17 cellular contexts compared by ENCODE assay signal in the genomic region with DNA sequence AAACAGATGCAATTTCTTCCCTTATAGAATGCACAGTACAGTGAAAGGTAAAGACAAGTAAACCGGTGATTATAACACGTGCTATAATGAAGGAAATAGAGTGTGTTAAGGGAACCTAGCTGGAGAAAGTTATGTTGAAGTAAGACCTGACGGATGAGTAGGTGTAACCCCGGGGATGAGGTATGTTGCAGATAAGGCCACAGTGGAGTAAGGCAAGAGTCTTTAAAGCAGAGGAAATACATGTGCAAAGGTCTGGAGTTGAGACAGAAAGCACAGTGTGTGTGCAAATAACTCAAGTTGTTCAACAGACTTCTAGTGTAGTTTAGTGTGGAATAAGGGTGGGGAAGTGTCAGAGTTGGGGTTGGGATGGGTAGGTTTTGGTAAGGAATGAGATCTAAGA. TPM values are rescaled to one million over a fixed set of nuclear protein-coding genes. Genes with fewer than 3 reads are reported as not detected.
DNase-seq lines count a peak whose midpoint lies in the region; ATAC-seq and TF ChIP-seq lines count a peak whose summit lies in the region.
"Had no signal": no experiment of that assay in that cellular context is flagged by ENCODE, and none has a peak within 500 bp of the region (broad histone marks: within the 10 kb centered on the region; RNA-seq: fewer than 3 reads in every experiment).

No MANE protein-coding gene starts in this region.

- H2BK120ac ChIP-seq in H9 (ENCODE audit: low read depth, low read length, poor library complexity, severe bottlenecking): no peak overlapping the region

- no peak overlapping the region for H3T11ph ChIP-seq in H9 (ENCODE audit: low read length)

- no peak overlapping the region for H3K27ac ChIP-seq in CD4-positive, CD25-positive, alpha-beta regulatory T cell (ENCODE audit: insufficient read depth, low read length, poor library complexity, severe bottlenecking)
- no peak overlapping the region for H3K27ac ChIP-seq in H9 (ENCODE audit: insufficient read length, low read depth, low read length)
- no peak overlapping the region for H3K27ac ChIP-seq in naive thymus-derived CD4-positive, alpha-beta T cell (ENCODE audit: low read depth, low read length)
- H3K27ac ChIP-seq: GM23248, KMS-11 had no signal

- no peak overlapping the region for H3K56ac ChIP-seq in H9 (ENCODE audit: insufficient read length, low read depth, low read length)

- no CpG with 5 or more reads among the region's 4 CpGs for WGBS in H9 (ENCODE audit: extremely low coverage, insufficient read length, low lambda C conversion rate)

- POLR2A ChIA-PET in WTC11 (lab: Charles Lee): no interaction called here
- POLR2A ChIA-PET in naive thymus-derived CD4-positive, alpha-beta T cell (lab: Charles Lee): no interaction called here

- peak overlapping the region; percentile 0 to 27 (median 17) for H3K27ac Mint-ChIP-seq in CD4-positive, CD25-positive, alpha-beta regulatory T cell
- peak overlapping the region in 1 of 3 experiments; percentile 5; a peak in 2 of 7 replicates for H3K27ac Mint-ChIP-seq in H9
- peak overlapping the region; percentile 4; the same call in 1 of the 2 replicates for H3K27ac Mint-ChIP-seq in WTC11
- H3K27ac Mint-ChIP-seq in naive thymus-derived CD4-positive, alpha-beta T cell: peak overlapping the region in 4 of 9 donors; percentile 13 to 56 (median 43)
- H3K27ac Mint-ChIP-seq: CD8-positive, alpha-beta T cell had no signal

- H3K9ac ChIP-seq in H9 (ENCODE audit: extremely low read depth, insufficient read length, low read length): peak overlapping the region; percentile 4
- H3K9ac ChIP-seq: GM23248, KMS-11 had no signal

- H3K4me3 ChIP-seq in CD4-positive, CD25-positive, alpha-beta regulatory T cell (ENCODE audit: low read depth, low read length): no peak overlapping the region
- no peak overlapping the region for H3K4me3 ChIP-seq in naive thymus-derived CD4-positive, alpha-beta T cell (ENCODE audit: low read length)
- H3K4me3 ChIP-seq in MG63: no peak overlapping the region
- H3K4me3 ChIP-seq: GM23248 had no signal

- H3K79me1 ChIP-seq in H9 (ENCODE audit: insufficient read depth, low read depth, low read length, poor library complexity, severe bottlenecking): peaks cover 10% of the 10 kb centered on the region

- H3K4ac ChIP-seq in H9 (ENCODE audit: low read depth, low read length): no peak overlapping the region

- H3K79me2 ChIP-seq in H9 (ENCODE audit: insufficient read depth, low read length): peaks cover 7% of the 10 kb centered on the region; the same call in 1 of the 2 replicates

- H2AFZ ChIP-seq in H9 (ENCODE audit: low read length): no peak overlapping the region
- H2AFZ ChIP-seq: GM23248 had no signal

- H3K4me3 Mint-ChIP-seq in CD4-positive, CD25-positive, alpha-beta regulatory T cell: peak overlapping the region; percentile 44 to 79 (median 54)
- H3K4me3 Mint-ChIP-seq in H9 (no peak overlapping the region), WTC11 (no peak overlapping the region)
- H3K4me3 Mint-ChIP-seq in naive thymus-derived CD4-positive, alpha-beta T cell: peak overlapping the region in 6 of 10 donors; percentile 0 to 37 (median 14)
- H3K4me3 Mint-ChIP-seq: B cell; CD8-positive, alpha-beta T cell had no signal

- no peak overlapping the region for H4K5ac ChIP-seq in H9 (ENCODE audit: insufficient read length, low read depth, low read length)

- peaks cover 1% of the 10 kb centered on the region for H3K36me3 ChIP-seq in CD4-positive, CD25-positive, alpha-beta regulatory T cell (ENCODE audit: control insufficient read depth, insufficient read depth, low read length)
- no peaks in the 10 kb centered on the region for H3K36me3 ChIP-seq in naive thymus-derived CD4-positive, alpha-beta T cell (ENCODE audit: control insufficient read depth in 2 of 3, insufficient read depth in 3 of 3, low read length in 3 of 3)
- no peaks in the 10 kb centered on the region for H3K36me3 ChIP-seq in MG63

- no peak overlapping the region for H3K23ac ChIP-seq in H9 (ENCODE audit: insufficient read length, low read depth, low read length)

- H3K18ac ChIP-seq in H9 (ENCODE audit: insufficient read length, low read depth, low read length): no peak overlapping the region

- H3K9me3 ChIP-seq in CD4-positive, CD25-positive, alpha-beta regulatory T cell (ENCODE audit: control insufficient read depth in 2 of 2, low read length in 2 of 2): no peaks in the 10 kb centered on the region
- no peaks in the 10 kb centered on the region for H3K9me3 ChIP-seq in H9 (ENCODE audit: control insufficient read depth, low read depth, low read length)
- H3K9me3 ChIP-seq in naive thymus-derived CD4-positive, alpha-beta T cell (ENCODE audit: control insufficient read depth in 2 of 3, low read length in 3 of 3): no peaks in the 10 kb centered on the region
- no peaks in the 10 kb centered on the region for H3K9me3 ChIP-seq in MG63

- H3K4me1 ChIP-seq in CD4-positive, CD25-positive, alpha-beta regulatory T cell (ENCODE audit: control insufficient read depth, insufficient read depth, low read length, poor library complexity, severe bottlenecking): peaks cover 20% of the 10 kb centered on the region
- H3K4me1 ChIP-seq in H9 (ENCODE audit: insufficient read depth, low read length): no peaks in the 10 kb centered on the region
- H3K4me1 ChIP-seq in naive thymus-derived CD4-positive, alpha-beta T cell (ENCODE audit: control insufficient read depth in 2 of 2, insufficient read depth in 2 of 2, low read length in 2 of 2): peaks cover 7 to 23% of the 10 kb centered on the region in 2 donors

- H4K8ac ChIP-seq in H9 (replicated peaks; ENCODE audit: insufficient read length, low read depth, low read length): no peak overlapping the region

- H3K9me3 Mint-ChIP-seq in CD4-positive, CD25-positive, alpha-beta regulatory T cell: no peaks in the 10 kb centered on the region
- H3K9me3 Mint-ChIP-seq in H9: no peaks in the 10 kb centered on the region
- H3K9me3 Mint-ChIP-seq in WTC11: no peaks in the 10 kb centered on the region
- H3K9me3 Mint-ChIP-seq in naive thymus-derived CD4-positive, alpha-beta T cell: peaks cover 0 to 2% (median 0%) of the 10 kb centered on the region in 11 donors
- H3K9me3 Mint-ChIP-seq: CD8-positive, alpha-beta T cell had no signal

- no peak overlapping the region for H2BK5ac ChIP-seq in H9 (ENCODE audit: insufficient read length, low read length)

- no peaks in the 10 kb centered on the region for H4K20me1 ChIP-seq in H9 (ENCODE audit: control insufficient read depth, insufficient read depth, insufficient read length)

- TF ChIP-seq CTCF in H9 (conservative IDR thresholded peaks at IDR 0.05): no peak
- TF ChIP-seq CTCF in WTC11 (IDR thresholded peaks at IDR 0.05): no peak

- no peak overlapping the region for H2AK5ac ChIP-seq in H9 (ENCODE audit: insufficient read length, low read length)

- no peak overlapping the region for H2BK15ac ChIP-seq in H9 (ENCODE audit: low read depth, low read length)

- H4K91ac ChIP-seq in H9 (ENCODE audit: insufficient read length, low read depth, low read length): no peak overlapping the region

- no peak for ATAC-seq in CD4-positive, CD25-positive, alpha-beta regulatory T cell (ENCODE audit: low read depth in 2 of 2)
- no peak for ATAC-seq in WTC11
- ATAC-seq in naive thymus-derived CD4-positive, alpha-beta T cell: no peak
- ATAC-seq: CD8-positive, alpha-beta T cell had no signal

- peaks cover 9% of the 10 kb centered on the region for H3K36me3 Mint-ChIP-seq in CD4-positive, CD25-positive, alpha-beta regulatory T cell
- H3K36me3 Mint-ChIP-seq in H9 (ENCODE audit: insufficient read depth in 1 of 3, low read depth in 3 of 3) (peaks cover 0 to 6% (median 0%) of the 10 kb centered on the region in 3 experiments; a peak in 2 of 7 replicates), WTC11 (no peaks in the 10 kb centered on the region)
- H3K36me3 Mint-ChIP-seq in naive thymus-derived CD4-positive, alpha-beta T cell: peaks cover 0 to 8% (median 7%) of the 10 kb centered on the region in 5 donors

- no peaks in the 10 kb centered on the region for H3K27me3 Mint-ChIP-seq in CD4-positive, CD25-positive, alpha-beta regulatory T cell
- H3K27me3 Mint-ChIP-seq in H9 (ENCODE audit: low read depth) (no peaks in the 10 kb centered on the region), WTC11 (ENCODE audit: low read depth) (no peaks in the 10 kb centered on the region)
- no peaks in the 10 kb centered on the region for H3K27me3 Mint-ChIP-seq in naive thymus-derived CD4-positive, alpha-beta T cell
- H3K27me3 Mint-ChIP-seq: B cell had no signal

- no peak overlapping the region for H2BK12ac ChIP-seq in H9 (ENCODE audit: insufficient read length, low read depth, low read length)

- no peak overlapping the region for H3K14ac ChIP-seq in H9 (ENCODE audit: insufficient read depth, low read length)

- H3K27me3 ChIP-seq in CD4-positive, CD25-positive, alpha-beta regulatory T cell (ENCODE audit: control insufficient read depth, insufficient read depth, low read length): no peaks in the 10 kb centered on the region
- no peaks in the 10 kb centered on the region for H3K27me3 ChIP-seq in H9 (ENCODE audit: insufficient read depth, low read length)
- H3K27me3 ChIP-seq in naive thymus-derived CD4-positive, alpha-beta T cell (ENCODE audit: control insufficient read depth in 2 of 2, insufficient read depth in 2 of 2, low read length in 2 of 2): no peaks in the 10 kb centered on the region
- H3K27me3 ChIP-seq in MG63: no peaks in the 10 kb centered on the region

- no peak for DNase-seq in CD4-positive, CD25-positive, alpha-beta regulatory T cell
- DNase-seq in H9 (no peak), WTC11 (ENCODE audit: low spot score) (no peak), MG63 (no peak), NCI-H748 treated with DMSO at 0.1 percent for 48 hours (lab: John Stamatoyannopoulos, UW) (no peak), globus pallidus (ENCODE audit: low spot score) (no peak)
- DNase-seq in naive thymus-derived CD4-positive, alpha-beta T cell: no peak
- DNase-seq: ACHN; CD8-positive, alpha-beta T cell; DMS79 treated with DMSO at 0.1 percent for 48 hours; GDM1; GM23248; NCI-H1417; NCI-H1930; NCI-H2171 treated with DMSO at 0.1 percent for 48 hours had no signal

- H3K4me2 ChIP-seq in H9 (ENCODE audit: insufficient read depth, insufficient read length, low read length): no peak overlapping the region
- H3K4me2 ChIP-seq: KMS-11 had no signal

- CTCF ChIA-PET in WTC11 (lab: Charles Lee): no interaction called here
- CTCF ChIA-PET in naive thymus-derived CD4-positive, alpha-beta T cell (lab: Charles Lee): no interaction called here

- no peak overlapping the region for H2BK20ac ChIP-seq in H9 (ENCODE audit: low read depth, low read length, poor library complexity, severe bottlenecking)

- peaks cover 21 to 43% (median 24%) of the 10 kb centered on the region in 4 donors for H3K4me1 Mint-ChIP-seq in CD4-positive, CD25-positive, alpha-beta regulatory T cell
- H3K4me1 Mint-ChIP-seq in H9 (no peaks in the 10 kb centered on the region; a peak in 1 of 4 replicates), WTC11 (0 out of 2 replicates have a peak, but pooled peaks cover 2% of the 10 kb centered on the region)
- peaks cover 9 to 41% (median 33%) of the 10 kb centered on the region in 7 donors for H3K4me1 Mint-ChIP-seq in naive thymus-derived CD4-positive, alpha-beta T cell

- peaks cover 9% of the 10 kb centered on the region for H3K23me2 ChIP-seq in H9 (ENCODE audit: insufficient read length, low read depth, low read length, poor library complexity, severe bottlenecking)

- intact Hi-C loops in naive thymus-derived CD4-positive, alpha-beta T cell (cut with micrococcal nuclease): loop anchor here in 1 of 2 donors (10.0 kb wide), 1 partner anchor 618 kb away; no protein-coding TSS in a partner anchor

RNA-seq across cellular contexts. Expression of a gene that starts 2.9 kb away (rescaled TPM):
- total RNA-seq in CD4-positive, CD25-positive, alpha-beta regulatory T cell: 10.0 TPM
- 1 to 10 TPM; 3.4 to 6.3 (median 4.8) TPM for polyA plus RNA-seq in CD4-positive, CD25-positive, alpha-beta regulatory T cell
- total RNA-seq in H9 (2021): 19.0 and 20.3 TPM in 2 replicates
- total RNA-seq in WTC11 (2021): 20.1 to 22.9 TPM (median 21.6 TPM) in 3 replicates
- total RNA-seq in naive thymus-derived CD4-positive, alpha-beta T cell: 10 to 100 TPM in 2 of 5 experiments, 1 to 10 TPM in 3; 9.2 to 18.4 (median 9.7) TPM
- polyA plus RNA-seq in naive thymus-derived CD4-positive, alpha-beta T cell: 1 to 10 TPM; 6.4 to 6.9 TPM
- total RNA-seq in MG63 (2014; rRNA removed; shearing (Covaris generic); ENCODE audit: low replicate concordance): 3.2 and 3.7 TPM in 2 replicates

RNA-seq across cellular contexts. Expression of a gene that starts 19.3 kb away (rescaled TPM):
- 49.9 TPM for total RNA-seq in CD4-positive, CD25-positive, alpha-beta regulatory T cell
- 10 to 100 TPM; 25.9 to 37.5 (median 29.6) TPM for polyA plus RNA-seq in CD4-positive, CD25-positive, alpha-beta regulatory T cell
- total RNA-seq in H9 (2021): 29.5 and 33.6 TPM in 2 replicates
- 31.1 to 35.7 TPM (median 35.2 TPM) in 3 replicates for total RNA-seq in WTC11 (2021)
- 10 to 100 TPM; 33.3 to 47.7 (median 35.8) TPM for total RNA-seq in naive thymus-derived CD4-positive, alpha-beta T cell
- 10 to 100 TPM; 16.4 to 17.9 TPM for polyA plus RNA-seq in naive thymus-derived CD4-positive, alpha-beta T cell
- total RNA-seq in MG63 (2014; rRNA removed; shearing (Covaris generic); ENCODE audit: low replicate concordance): 27.3 and 36.8 TPM in 2 replicates

Comparison
In these comparisons a context has a peak if more than half of its experiments do, and no peak if none do; other contexts are left out.
1. H3K4me3 Mint-ChIP-seq: peak in CD4-positive, CD25-positive, alpha-beta regulatory T cell (4 of 4) and naive thymus-derived CD4-positive, alpha-beta T cell (6 of 10); none in H9 (0 of 2) and WTC11 (single experiment).